Comparison of ENCODE assay signal across 9 cellular contexts in genomic region chr20:44841955-44842354, GRCh38. TPM values are rescaled to one million over a fixed set of nuclear protein-coding genes. Genes with fewer than 3 reads are reported as not detected.
"Had no signal": no experiment of that assay in that cellular context is flagged by ENCODE, and none has a peak within 500 bp of the region (broad histone marks: within the 10 kb centered on the region; RNA-seq: fewer than 3 reads in every experiment).

No MANE protein-coding gene starts in this region.

- H3K4me3 ChIP-seq: GM23248, HAP-1 had no signal

- H3K36me3 ChIP-seq: HAP-1 had no signal

- H2AFZ ChIP-seq: GM23248 had no signal

- DNase-seq: GM23248, GOT3, H7, HFFc6 had no signal

- H3K9ac ChIP-seq: GM23248 had no signal

- H3K27ac ChIP-seq: GM23248, HL-60 had no signal

- H3K9me3 Mint-ChIP-seq: HFFc6 had no signal

- ATAC-seq: HCT116 had no signal

- H3K4me1 ChIP-seq: HAP-1 had no signal

- H3K27ac Mint-ChIP-seq: HFFc6, IgD-negative memory B cell had no signal

- H3K4me3 Mint-ChIP-seq: HFFc6, IgD-negative memory B cell had no signal

- H3K4me1 Mint-ChIP-seq: IgD-negative memory B cell had no signal

RNA-seq across cellular contexts. Expression of gene RIMS4, which starts 31.6 kb away (rescaled TPM):
- total RNA-seq: HFFc6, HT1080 had no signal
- polyA plus RNA-seq: GM23248, IgD-negative memory B cell had no signal
